ENCODE assay signal across 25 cellular contexts in genomic region chr10:26410356-26410755, GRCh38. TPM values are rescaled to one million over a fixed set of nuclear protein-coding genes. Genes with fewer than 3 reads are reported as not detected.
"Had no signal": no experiment of that assay in that cellular context is flagged by ENCODE, and none has a peak within 500 bp of the region (broad histone marks: within the 10 kb centered on the region; RNA-seq: fewer than 3 reads in every experiment).

No MANE protein-coding gene starts in this region.

- H3K4me3 Mint-ChIP-seq: naive B cell; nephron; stimulated activated effector memory CD8-positive, alpha-beta T cell treated with anti-CD3 and anti-CD28 coated beads, Interleukin-12 subunit alpha, Interleukin-12 subunit beta, amount 100 ng/mL, for 72 hours had no signal

- DNase-seq: cortex of kidney; dorsolateral prefrontal cortex; effector CD8-positive, alpha-beta T cell; gastrocnemius medialis; heart right ventricle; left colon; left ventricle myocardium superior; mesendoderm; naive B cell; occipital lobe; pancreas; right lobe of liver; stimulated activated CD4-positive, alpha-beta T cell treated with anti-CD3 and anti-CD28 coated beads, Interleukin-4, amount 100 ng/mL, for 1 hour; stimulated activated CD8-positive, alpha-beta memory T cell treated with anti-CD3 and anti-CD28 coated beads, Interleukin-4, amount 100 ng/mL, for 48 hours; stimulated activated naive CD8-positive, alpha-beta T cell treated with anti-CD3 and anti-CD28 coated beads, Interleukin-15, Interleukin-2, amounts not matched to agents 100 U/mL and 50 U/mL, for 24 hours; thyroid gland; upper lobe of left lung; uterus had no signal

- ATAC-seq: esophagus mucosa; gastrocnemius medialis; heart right ventricle; left colon; left ventricle myocardium superior; pancreas; right lobe of liver; stimulated activated effector memory CD8-positive, alpha-beta T cell treated with anti-CD3 and anti-CD28 coated beads, Interleukin-12 subunit alpha, Interleukin-12 subunit beta, amount 100 ng/mL, for 72 hours; stimulated activated naive CD8-positive, alpha-beta T cell treated with anti-CD3 and anti-CD28 coated beads, Interleukin-15, Interleukin-2, amounts not matched to agents 100 U/mL and 50 U/mL, for 24 hours had no signal

- H3K36me3 ChIP-seq: gastrocnemius medialis, heart right ventricle, pancreas, right lobe of liver, suprapubic skin, thyroid gland, upper lobe of left lung, uterus had no signal

- H3K27me3 Mint-ChIP-seq: naive B cell, progenitor cell of endocrine pancreas had no signal

- H3K9me3 Mint-ChIP-seq: naive B cell; nephron; stimulated activated effector memory CD8-positive, alpha-beta T cell treated with anti-CD3 and anti-CD28 coated beads, Interleukin-12 subunit alpha, Interleukin-12 subunit beta, amount 100 ng/mL, for 72 hours had no signal

- H3K4me1 Mint-ChIP-seq: nephron; stimulated activated effector memory CD8-positive, alpha-beta T cell treated with anti-CD3 and anti-CD28 coated beads, Interleukin-12 subunit alpha, Interleukin-12 subunit beta, amount 100 ng/mL, for 72 hours had no signal

- H3K27ac ChIP-seq: dorsolateral prefrontal cortex, gastrocnemius medialis, heart right ventricle, pancreas, right lobe of liver, suprapubic skin, thyroid gland, upper lobe of left lung, uterus had no signal

- H3K36me3 Mint-ChIP-seq: naive B cell; stimulated activated effector memory CD8-positive, alpha-beta T cell treated with anti-CD3 and anti-CD28 coated beads, Interleukin-12 subunit alpha, Interleukin-12 subunit beta, amount 100 ng/mL, for 72 hours had no signal

- FAIRE-seq: keratinocyte, pancreas had no signal

- H3K9me3 ChIP-seq: gastrocnemius medialis, pancreas, right lobe of liver, suprapubic skin, thyroid gland, upper lobe of left lung, uterus had no signal

- H3K27me3 ChIP-seq: gastrocnemius medialis, pancreas, right lobe of liver, suprapubic skin, thyroid gland, upper lobe of left lung, uterus had no signal

- H3K4me1 ChIP-seq: gastrocnemius medialis, heart right ventricle, pancreas, right lobe of liver, suprapubic skin, thyroid gland, upper lobe of left lung, uterus had no signal

- H3K4me3 ChIP-seq: dorsolateral prefrontal cortex, gastrocnemius medialis, heart right ventricle, lung, pancreas, right lobe of liver, suprapubic skin, thyroid gland, upper lobe of left lung, uterus had no signal

- H3K27ac Mint-ChIP-seq: naive B cell; nephron; progenitor cell of endocrine pancreas; stimulated activated effector memory CD8-positive, alpha-beta T cell treated with anti-CD3 and anti-CD28 coated beads, Interleukin-12 subunit alpha, Interleukin-12 subunit beta, amount 100 ng/mL, for 72 hours had no signal

RNA-seq across cellular contexts. Expression of gene APBB1IP, which starts 27.8 kb away (rescaled TPM):
- polyA plus RNA-seq: keratinocyte had no signal
